In the genomic region with DNA sequence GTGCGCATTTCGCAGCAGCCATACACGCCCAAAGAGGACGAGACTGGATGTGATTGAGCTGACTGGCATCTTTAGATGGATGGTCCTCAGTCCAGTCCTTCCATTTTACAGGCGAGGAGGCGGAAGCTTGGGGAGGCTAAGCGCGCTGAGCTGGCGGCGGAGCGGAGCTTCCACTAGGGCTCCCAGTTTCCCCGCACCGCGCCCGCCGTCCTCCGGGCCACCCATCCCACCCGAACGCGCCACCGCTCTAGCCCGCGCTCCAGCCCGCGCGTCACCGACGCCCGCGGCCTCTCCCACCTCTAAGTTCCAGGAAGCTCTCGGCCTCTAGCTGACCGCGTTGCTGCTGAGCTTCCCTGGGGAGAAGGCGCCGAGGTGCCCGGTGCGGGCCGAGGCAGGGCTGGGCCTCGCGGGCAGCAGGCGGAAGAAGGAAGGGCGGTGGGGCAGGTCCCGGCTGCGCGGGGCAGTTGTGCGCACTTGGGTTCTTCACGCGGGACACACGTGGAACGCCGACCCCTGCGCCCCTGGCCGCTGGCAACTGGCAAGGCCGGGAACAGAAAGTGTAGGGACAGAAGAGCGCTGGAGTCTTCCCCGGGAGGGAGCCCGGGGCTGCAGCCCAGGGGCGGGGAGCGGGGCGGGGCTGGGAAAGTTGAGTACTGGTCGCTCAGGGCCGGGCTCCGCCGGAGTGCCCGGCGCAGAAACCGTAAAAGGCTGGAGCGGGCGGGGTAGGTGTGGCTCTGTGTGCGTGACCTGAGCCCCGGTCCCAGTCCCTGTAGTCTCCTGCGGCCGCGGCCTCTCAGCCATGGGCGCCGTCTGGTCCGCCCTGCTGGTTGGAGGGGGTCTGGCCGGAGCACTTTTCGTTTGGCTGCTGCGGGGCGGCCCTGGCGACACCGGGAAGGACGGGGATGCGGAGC, we compare ENCODE assay signal across 8 cellular contexts. TPM values are rescaled to one million over a fixed set of nuclear protein-coding genes. Genes with fewer than 3 reads are reported as not detected.
A peak's percentile ranks its signal among the peaks of the same experiment; 100 is the strongest.
DNase-seq lines count a peak whose midpoint lies in the region; ATAC-seq, FAIRE-seq and TF ChIP-seq lines count a peak whose summit lies in the region.

A gene (plus strand): TSS at position 763 of the 911 bp plus-strand sequence. CDS start 37 bp downstream, at position 800.

- peak within 1 kb of the TSS; percentile 47 for H4K91ac ChIP-seq in trophoblast cell (ENCODE audit: low read depth, low read length)

- under 1% methylated on average over 85 of the region's 85 CpGs for WGBS in right cardiac atrium
- no CpG with 5 or more reads among the region's 85 CpGs for WGBS in trophoblast cell (ENCODE audit: extremely low coverage, insufficient coverage, insufficient read length)

- H3K27me3 ChIP-seq in astrocyte (ENCODE audit: insufficient read depth, low read length) (no peaks in the 10 kb centered on the region), right cardiac atrium (ENCODE audit: control insufficient read depth, insufficient read depth) (no peaks in the 10 kb centered on the region), trophoblast cell (ENCODE audit: insufficient read depth, low read length) (no peaks in the 10 kb centered on the region)

- H3K36me3 ChIP-seq in astrocyte (ENCODE audit: insufficient read depth, low read length), result no peaks in the 10 kb centered on the region
- H3K36me3 ChIP-seq in trophoblast cell (ENCODE audit: control insufficient read depth in 1 of 2, insufficient read depth in 2 of 2, low read length in 2 of 2), result peaks cover 3 to 4% of the 10 kb centered on the region in 2 experiments

- no peaks in the 10 kb centered on the region for H3K9me3 Mint-ChIP-seq in astrocyte (ENCODE audit: unreplicated experiment)

- H4K20me1 ChIP-seq in astrocyte (ENCODE audit: insufficient read depth, low read length), result no peaks in the 10 kb centered on the region

- H3K18ac ChIP-seq in trophoblast cell (ENCODE audit: low read length), result peak within 1 kb of the TSS; percentile 33

- H4K8ac ChIP-seq in trophoblast cell (ENCODE audit: low read depth, low read length), result peak within 1 kb of the TSS; percentile 90

- H3K4me1 ChIP-seq in astrocyte (ENCODE audit: insufficient read depth, low read length) (peaks cover 15% of the 10 kb centered on the region), right cardiac atrium (ENCODE audit: control insufficient read depth, insufficient read depth, low read length) (peaks cover 9% of the 10 kb centered on the region), trophoblast cell (ENCODE audit: control insufficient read depth in 1 of 2, insufficient read depth in 2 of 2, low read length in 2 of 2) (peaks cover 6 to 9% of the 10 kb centered on the region in 2 experiments)

- H3K9me3 ChIP-seq in astrocyte (ENCODE audit: insufficient read depth, low read depth, low read length) (no peaks in the 10 kb centered on the region), right cardiac atrium (ENCODE audit: control insufficient read depth, low read length) (no peaks in the 10 kb centered on the region), trophoblast cell (ENCODE audit: insufficient read depth, low read depth, low read length) (no peaks in the 10 kb centered on the region)

- H3K27ac Mint-ChIP-seq in astrocyte (ENCODE audit: unreplicated experiment), result peak within 1 kb of the TSS; percentile 72

- H2AK5ac ChIP-seq in trophoblast cell (ENCODE audit: low read length), result peak within 1 kb of the TSS; percentile 45

- ATAC-seq in right cardiac atrium, result peak; percentile 91 to 92
- no peak for ATAC-seq in GM18511 (IDR thresholded peaks at IDR 0.05; ENCODE audit: unreplicated experiment)
- no peak for ATAC-seq in HG03025 (IDR thresholded peaks at IDR 0.05; ENCODE audit: low FRiP score, unreplicated experiment)

- peak within 1 kb of the TSS; percentile 58 for H4K12ac ChIP-seq in trophoblast cell (ENCODE audit: low read depth, low read length)

- H3K79me2 ChIP-seq in astrocyte (ENCODE audit: insufficient read depth, low read length) (peaks cover 4% of the 10 kb centered on the region), trophoblast cell (ENCODE audit: control insufficient read depth, insufficient read depth, low read length, poor library complexity) (peaks cover 5% of the 10 kb centered on the region)

- H3K14ac ChIP-seq in trophoblast cell (ENCODE audit: low read length), result peak within 1 kb of the TSS; percentile 58

- peaks cover 27% of the 10 kb centered on the region for H3K4me1 Mint-ChIP-seq in astrocyte (ENCODE audit: low read depth, unreplicated experiment)

- intact Hi-C loops in right cardiac atrium (cut with DNase I), result loop anchor here in 2 of 4 donors (10.0 kb wide), 2 partner anchors 91 to 121 kb away; a partner anchor contains a TSS

- H3K4me3 ChIP-seq in astrocyte (ENCODE audit: insufficient read depth, low read depth, low read length), result peak within 1 kb of the TSS; percentile 86
- H3K4me3 ChIP-seq in right cardiac atrium (ENCODE audit: low read length), result peak within 1 kb of the TSS; percentile 71
- H3K4me3 ChIP-seq in trophoblast cell (ENCODE audit: low read depth, low read length), result peak within 1 kb of the TSS; percentile 81

- H3K4me2 ChIP-seq in astrocyte (ENCODE audit: low read length) (peak within 1 kb of the TSS; percentile 95), trophoblast cell (ENCODE audit: low read length) (peak within 1 kb of the TSS; percentile 95)

- FAIRE-seq in astrocyte (lab: Jason Lieb, UNC), result no peak

- H2BK120ac ChIP-seq in trophoblast cell (ENCODE audit: insufficient read depth, low read length, poor library complexity), result peak within 1 kb of the TSS; percentile 21

- H3K27ac ChIP-seq in astrocyte (ENCODE audit: low read depth, low read length) (peak within 1 kb of the TSS; percentile 43), right cardiac atrium (ENCODE audit: low read length) (peak within 1 kb of the TSS; percentile 72), trophoblast cell (ENCODE audit: low read depth, low read length) (peak within 1 kb of the TSS; percentile 20)

- DNase-seq in D341Med (ENCODE audit: low spot score) (peak; percentile 66), HK-2 (ENCODE audit: unreplicated experiment) (peak; percentile 89), SHP77 treated with DMSO at 0.1 percent for 48 hours (lab: John Stamatoyannopoulos, UW) (peak; percentile 44), astrocyte (ENCODE audit: low read depth) (peak; percentile 60), right cardiac atrium (peak; percentile 84 to 92 (median 92)), trophoblast cell (peak; percentile 85 to 88)

- peaks cover 14% of the 10 kb centered on the region for H3K36me3 Mint-ChIP-seq in astrocyte (ENCODE audit: low read depth, unreplicated experiment)

- peak within 1 kb of the TSS; percentile 17 for H3K4ac ChIP-seq in trophoblast cell (ENCODE audit: low read depth, low read length)

- no peak within 1 kb of the TSS for H3K23ac ChIP-seq in trophoblast cell (ENCODE audit: low read length)

- peak within 1 kb of the TSS; percentile 22 for H2BK5ac ChIP-seq in trophoblast cell (ENCODE audit: low read depth, low read length, poor library complexity)

- H3K4me3 Mint-ChIP-seq in astrocyte (ENCODE audit: unreplicated experiment), result peak within 1 kb of the TSS; percentile 92

- H3K27me3 Mint-ChIP-seq in astrocyte (ENCODE audit: low read depth, unreplicated experiment), result no peaks in the 10 kb centered on the region

- no peak within 1 kb of the TSS for H2BK12ac ChIP-seq in trophoblast cell (ENCODE audit: low read length)

- H3K9ac ChIP-seq in astrocyte (ENCODE audit: low read length), result peak within 1 kb of the TSS; percentile 83
- H3K9ac ChIP-seq in trophoblast cell (ENCODE audit: low read length), result peak within 1 kb of the TSS; percentile 60

- TF ChIP-seq CTCF in astrocyte (IDR thresholded peaks at IDR 0.05; ENCODE audit: insufficient read depth, low read depth, low read length), result no peak

- H3K79me1 ChIP-seq in trophoblast cell (ENCODE audit: low read length), result peaks cover 11% of the 10 kb centered on the region

- H2AFZ ChIP-seq in astrocyte (ENCODE audit: low read depth, low read length), result peak within 1 kb of the TSS; percentile 95
- H2AFZ ChIP-seq in trophoblast cell (ENCODE audit: insufficient read depth, low read length, poor library complexity), result peak within 1 kb of the TSS; percentile 90

RNA-seq across cellular contexts. Expression of the gene that starts here (rescaled TPM):
- total RNA-seq in astrocyte (7.2 and 9.7 TPM in 2 replicates), right cardiac atrium (10 to 100 TPM; 28.5 to 42.6 (median 31.3) TPM)
- 33.8 TPM for polyA plus RNA-seq in right cardiac atrium
- 3.8 and 4.0 TPM in 2 replicates for polyA plus RNA-seq in trophoblast cell (2013)

Comparison
In these comparisons a context has a peak if more than half of its experiments do, and no peak if none do; other contexts are left out.
1. H3K27ac ChIP-seq: peak in every context shown above with its lines; median percentile 72 in right cardiac atrium; 43 in astrocyte; 20 in trophoblast cell.
2. ATAC-seq: peak in right cardiac atrium (2 of 2); none in GM18511 (single experiment) and HG03025 (single experiment).
3. Peak in every context shown above with its lines, with median percentiles within 50 percentile points of each other: DNase-seq and H3K4me3 ChIP-seq.